Comparison of ENCODE assay signal across 38 cellular contexts in the genomic region with DNA sequence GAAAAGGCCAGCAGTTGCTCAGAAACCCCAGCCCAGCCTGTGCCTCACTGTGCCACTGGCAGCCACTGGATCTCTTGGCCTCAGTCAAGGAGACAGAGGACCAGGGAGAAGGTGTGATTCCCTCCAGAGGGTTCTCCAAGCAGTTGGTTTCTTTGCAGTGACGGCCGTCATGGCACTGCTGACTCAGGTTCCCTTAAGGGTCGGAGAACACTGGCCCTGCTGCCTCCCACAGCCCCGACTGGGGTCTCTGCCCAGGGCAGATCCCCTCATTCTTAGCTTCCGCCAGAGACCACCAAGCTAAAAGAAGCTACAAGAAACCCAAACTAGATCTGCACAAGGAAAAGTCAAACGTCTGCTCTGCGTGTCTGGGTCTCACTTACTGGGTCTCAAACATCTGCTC. TPM values are rescaled to one million over a fixed set of nuclear protein-coding genes. Genes with fewer than 3 reads are reported as not detected.
"Had no signal": no experiment of that assay in that cellular context is flagged by ENCODE, and none has a peak within 500 bp of the region (broad histone marks: within the 10 kb centered on the region; RNA-seq: fewer than 3 reads in every experiment).

No MANE protein-coding gene starts in this region.

- H3K27ac Mint-ChIP-seq: activated B cell treated with CpG ODN at 0.5 μM for 24 hours; activated CD4-positive, alpha-beta memory T cell treated with anti-CD3 and anti-CD28 coated beads for 36 hours; activated CD4-positive, alpha-beta T cell treated with anti-CD3 and anti-CD28 coated beads, Interleukin-2, amount 10 ng/mL, durations not matched to agents 24 days and 14 days; activated CD8-positive, alpha-beta T cell treated with anti-CD3 and anti-CD28 coated beads for 36 hours; activated naive CD4-positive, alpha-beta T cell treated with anti-CD3 and anti-CD28 coated beads for 36 hours; activated naive CD4-positive, alpha-beta T cell treated with anti-CD3 and anti-CD28 coated beads, Interleukin-2, amount 50 U/mL, for 72 hours; activated naive CD8-positive, alpha-beta T cell treated with anti-CD3 and anti-CD28 coated beads for 36 hours; activated T-cell treated with anti-CD3 and anti-CD28 coated beads, Interleukin-2, amount 50 U/mL, for 72 hours; activated T-helper 1 cell treated with anti-CD3 and anti-CD28 coated beads, Interleukin-12 subunit alpha, Interleukin-12 subunit beta, Interleukin-2, Interleukin-4 antibody, amounts not matched to agents 30 ng/mL and 10 ng/mL and 1 ng/mL, durations not matched to agents 14 hours and 24 hours and 36 hours; activated T-helper 17 cell treated with anti-CD3 and anti-CD28 coated beads, Interleukin-2, amount 50 U/mL, for 72 hours; T-helper 1 cell treated with Interleukin-12 subunit alpha and Interleukin-12 subunit beta and Interleukin-4 antibody, amounts not matched to agents 30 μg/mL and 1 μg/mL, for 36 hours; T-helper 2 cell treated with Interferon-gamma antibody and Interleukin-4, amounts not matched to agents 5 μg/mL and 100 μg/mL, for 36 hours had no signal

- DNase-seq: activated B cell treated with CpG ODN at 0.5 μM for 24 hours; activated CD4-positive, alpha-beta memory T cell treated with anti-CD3 and anti-CD28 coated beads for 36 hours; activated CD4-positive, alpha-beta T cell treated with anti-CD3 and anti-CD28 coated beads for 4 hours; activated CD4-positive, alpha-beta T cell treated with anti-CD3 and anti-CD28 coated beads, Interleukin-2, amount 10 ng/mL, durations not matched to agents 24 days and 14 days; activated CD4-positive, alpha-beta T cell treated with anti-CD3 and anti-CD28 coated beads, Interleukin-2, amount 50 U/mL, for 1 hour; activated CD4-positive, alpha-beta T cell treated with anti-CD3 and anti-CD28 coated beads, Interleukin-2, amount 50 U/mL, for 4 hours; activated CD4-positive, CD25-positive, alpha-beta regulatory T cell treated with anti-CD3 and anti-CD28 coated beads, Interleukin-2, amount 50 U/mL, for 72 hours; activated CD8-positive, alpha-beta memory T cell treated with anti-CD3 and anti-CD28 coated beads, Interleukin-2, amount 50 U/mL, for 4 hours; activated CD8-positive, alpha-beta T cell treated with anti-CD3 and anti-CD28 coated beads for 36 hours; activated gamma-delta T cell treated with Interleukin-2 at 50 U/mL for 16 hours; activated naive CD4-positive, alpha-beta T cell; activated naive CD4-positive, alpha-beta T cell treated with anti-CD3 and anti-CD28 coated beads for 36 hours; activated naive CD4-positive, alpha-beta T cell treated with anti-CD3 and anti-CD28 coated beads, Interleukin-2, amount 50 U/mL, for 16 hours; activated naive CD8-positive, alpha-beta T cell treated with anti-CD3 and anti-CD28 coated beads for 36 hours; activated T-cell treated with anti-CD3 and anti-CD28 coated beads for 4 hours; activated T-cell treated with anti-CD3 and anti-CD28 coated beads, Interleukin-2, amount 50 U/mL, for 1 hour; activated T-cell treated with anti-CD3 and anti-CD28 coated beads, Interleukin-2, amount 50 U/mL, for 4 hours; activated T-cell treated with anti-CD3 and anti-CD28 coated beads, Interleukin-2, amount 50 U/mL, for 72 hours; adrenal gland; amniotic stem cell; aorta; body of pancreas; brain microvascular endothelial cell; caudate nucleus; cerebellar nuclear complex; SW 1271; T-helper 1 cell; T-helper 2 cell; T-helper 9 cell had no signal

- ATAC-seq: activated CD8-positive, alpha-beta T cell treated with anti-CD3 and anti-CD28 coated beads for 36 hours; activated naive CD4-positive, alpha-beta T cell treated with anti-CD3 and anti-CD28 coated beads, Interleukin-2, amount 50 U/mL, for 72 hours; activated T-cell treated with anti-CD3 and anti-CD28 coated beads, Interleukin-2, amount 50 U/mL, for 4 hours; activated T-cell treated with anti-CD3 and anti-CD28 coated beads, Interleukin-2, amount 50 U/mL, for 72 hours; activated T-helper 17 cell treated with anti-CD3 and anti-CD28 coated beads, Interleukin-2, amount 50 U/mL, for 72 hours; body of pancreas had no signal

- H3K27ac ChIP-seq: adrenal gland, body of pancreas, brain microvascular endothelial cell, breast epithelium, VCaP had no signal

- H3K4me1 Mint-ChIP-seq: activated B cell treated with CpG ODN at 0.5 μM for 24 hours; activated CD4-positive, alpha-beta T cell treated with anti-CD3 and anti-CD28 coated beads, Interleukin-2, amount 10 ng/mL, durations not matched to agents 24 days and 14 days; activated naive CD8-positive, alpha-beta T cell treated with anti-CD3 and anti-CD28 coated beads for 36 hours; activated T-helper 17 cell treated with anti-CD3 and anti-CD28 coated beads, Interleukin-2, amount 50 U/mL, for 72 hours; central memory CD8-positive, alpha-beta T cell had no signal

- H3K4me3 ChIP-seq: adrenal gland, body of pancreas, breast epithelium had no signal

- H3K27me3 Mint-ChIP-seq: activated CD4-positive, alpha-beta memory T cell treated with anti-CD3 and anti-CD28 coated beads for 36 hours; activated CD8-positive, alpha-beta T cell treated with anti-CD3 and anti-CD28 coated beads for 36 hours; activated naive CD8-positive, alpha-beta T cell treated with anti-CD3 and anti-CD28 coated beads for 36 hours; central memory CD8-positive, alpha-beta T cell had no signal

- H3K4me3 Mint-ChIP-seq: activated B cell treated with CpG ODN at 0.5 μM for 24 hours; activated CD4-positive, alpha-beta memory T cell treated with anti-CD3 and anti-CD28 coated beads for 36 hours; activated CD4-positive, alpha-beta T cell treated with anti-CD3 and anti-CD28 coated beads, Interleukin-2, amount 10 ng/mL, durations not matched to agents 24 days and 14 days; activated CD8-positive, alpha-beta T cell treated with anti-CD3 and anti-CD28 coated beads for 36 hours; activated naive CD4-positive, alpha-beta T cell treated with anti-CD3 and anti-CD28 coated beads for 36 hours; activated naive CD8-positive, alpha-beta T cell treated with anti-CD3 and anti-CD28 coated beads for 36 hours; activated T-cell treated with anti-CD3 and anti-CD28 coated beads, Interleukin-2, amount 50 U/mL, for 4 hours; activated T-cell treated with anti-CD3 and anti-CD28 coated beads, Interleukin-2, amount 50 U/mL, for 72 hours; activated T-helper 1 cell treated with anti-CD3 and anti-CD28 coated beads, Interleukin-12 subunit alpha, Interleukin-12 subunit beta, Interleukin-2, Interleukin-4 antibody, amounts not matched to agents 30 ng/mL and 10 ng/mL and 1 ng/mL, durations not matched to agents 14 hours and 24 hours and 36 hours; activated T-helper 17 cell treated with anti-CD3 and anti-CD28 coated beads, Interleukin-2, amount 50 U/mL, for 72 hours; central memory CD8-positive, alpha-beta T cell; T-helper 1 cell treated with Interleukin-12 subunit alpha and Interleukin-12 subunit beta and Interleukin-4 antibody, amounts not matched to agents 30 μg/mL and 1 μg/mL, for 36 hours; T-helper 2 cell treated with Interferon-gamma antibody and Interleukin-4, amounts not matched to agents 5 μg/mL and 100 μg/mL, for 36 hours had no signal

- H3K9me3 Mint-ChIP-seq: activated B cell treated with CpG ODN at 0.5 μM for 24 hours; activated CD4-positive, alpha-beta memory T cell treated with anti-CD3 and anti-CD28 coated beads for 36 hours; activated CD4-positive, alpha-beta T cell treated with anti-CD3 and anti-CD28 coated beads, Interleukin-2, amount 10 ng/mL, durations not matched to agents 24 days and 14 days; activated CD8-positive, alpha-beta T cell treated with anti-CD3 and anti-CD28 coated beads for 36 hours; activated naive CD4-positive, alpha-beta T cell treated with anti-CD3 and anti-CD28 coated beads for 36 hours; activated naive CD4-positive, alpha-beta T cell treated with anti-CD3 and anti-CD28 coated beads, Interleukin-2, amount 50 U/mL, for 72 hours; activated naive CD8-positive, alpha-beta T cell treated with anti-CD3 and anti-CD28 coated beads for 36 hours; activated T-cell treated with anti-CD3 and anti-CD28 coated beads, Interleukin-2, amount 50 U/mL, for 4 hours; activated T-cell treated with anti-CD3 and anti-CD28 coated beads, Interleukin-2, amount 50 U/mL, for 72 hours; activated T-helper 1 cell treated with anti-CD3 and anti-CD28 coated beads, Interleukin-12 subunit alpha, Interleukin-12 subunit beta, Interleukin-2, Interleukin-4 antibody, amounts not matched to agents 30 ng/mL and 10 ng/mL and 1 ng/mL, durations not matched to agents 14 hours and 24 hours and 36 hours; activated T-helper 17 cell treated with anti-CD3 and anti-CD28 coated beads, Interleukin-2, amount 50 U/mL, for 72 hours; central memory CD8-positive, alpha-beta T cell; T-helper 1 cell treated with Interleukin-12 subunit alpha and Interleukin-12 subunit beta and Interleukin-4 antibody, amounts not matched to agents 30 μg/mL and 1 μg/mL, for 36 hours; T-helper 2 cell treated with Interferon-gamma antibody and Interleukin-4, amounts not matched to agents 5 μg/mL and 100 μg/mL, for 36 hours had no signal

- H3K9me3 ChIP-seq: adrenal gland, body of pancreas, breast epithelium had no signal

- H3K36me3 Mint-ChIP-seq: activated CD4-positive, alpha-beta memory T cell treated with anti-CD3 and anti-CD28 coated beads for 36 hours; activated naive CD4-positive, alpha-beta T cell treated with anti-CD3 and anti-CD28 coated beads, Interleukin-2, amount 50 U/mL, for 72 hours; activated naive CD8-positive, alpha-beta T cell treated with anti-CD3 and anti-CD28 coated beads for 36 hours had no signal

- H3K36me3 ChIP-seq: adrenal gland, brain microvascular endothelial cell, breast epithelium had no signal

- H3K27me3 ChIP-seq: adrenal gland, body of pancreas, brain microvascular endothelial cell, breast epithelium had no signal

- H3K4me1 ChIP-seq: adrenal gland, body of pancreas, breast epithelium had no signal

RNA-seq across cellular contexts. Expression of gene TSPAN11, which starts 16.4 kb away (rescaled TPM):
- total RNA-seq: activated B cell treated with CpG ODN at 0.5 μM for 24 hours; activated CD4-positive, alpha-beta memory T cell treated with anti-CD3 and anti-CD28 coated beads for 36 hours; activated CD4-positive, alpha-beta T cell treated with anti-CD3 and anti-CD28 coated beads, Interleukin-2, amount 10 ng/mL, durations not matched to agents 24 days and 14 days; activated CD8-positive, alpha-beta memory T cell treated with anti-CD3 and anti-CD28 coated beads for 36 hours; activated CD8-positive, alpha-beta T cell treated with anti-CD3 and anti-CD28 coated beads for 36 hours; activated naive CD4-positive, alpha-beta T cell treated with anti-CD3 and anti-CD28 coated beads for 36 hours; activated naive CD4-positive, alpha-beta T cell treated with anti-CD3 and anti-CD28 coated beads, Interleukin-2, amount 50 U/mL, for 72 hours; activated naive CD8-positive, alpha-beta T cell treated with anti-CD3 and anti-CD28 coated beads for 36 hours; activated T-cell treated with anti-CD3 and anti-CD28 coated beads, Interleukin-2, amount 50 U/mL, for 4 hours; activated T-helper 1 cell treated with anti-CD3 and anti-CD28 coated beads, Interleukin-12 subunit alpha, Interleukin-12 subunit beta, Interleukin-2, Interleukin-4 antibody, amounts not matched to agents 30 ng/mL and 10 ng/mL and 1 ng/mL, durations not matched to agents 14 hours and 24 hours and 36 hours had no signal
